ENCODE assay signal across 12 cellular contexts in genomic region chr10:68202965-68203358, GRCh38. TPM values are rescaled to one million over a fixed set of nuclear protein-coding genes. Genes with fewer than 3 reads are reported as not detected.
DNase-seq lines count a peak whose midpoint lies in the region; ATAC-seq and TF ChIP-seq lines count a peak whose summit lies in the region.
"Had no signal": no experiment of that assay in that cellular context is flagged by ENCODE, and none has a peak within 500 bp of the region (broad histone marks: within the 10 kb centered on the region; RNA-seq: fewer than 3 reads in every experiment).

No MANE protein-coding gene starts in this region.

- H3K79me2 ChIP-seq in DND-41 (ENCODE audit: insufficient read depth, low read length), result no peaks in the 10 kb centered on the region

- H3K4me3 ChIP-seq in DND-41 (ENCODE audit: low read depth in 1 of 2, low read length in 2 of 2) (no peak overlapping the region), HL-60 (replicated peaks; ENCODE audit: insufficient read depth, low read length) (no peak overlapping the region), ascending aorta (no peak overlapping the region)
- H3K4me3 ChIP-seq: lung had no signal

- H3K9me3 ChIP-seq in DND-41 (ENCODE audit: insufficient read depth, low read length, severe bottlenecking) (no peaks in the 10 kb centered on the region), ascending aorta (no peaks in the 10 kb centered on the region)

- H3K4me2 ChIP-seq in DND-41 (ENCODE audit: insufficient read depth, low read length), result no peak overlapping the region

- no peak overlapping the region for H3K27ac ChIP-seq in DND-41 (ENCODE audit: low read length)
- H3K27ac ChIP-seq in HL-60 (replicated peaks), result peak overlapping the region; percentile 73
- no peak overlapping the region for H3K27ac ChIP-seq in ascending aorta

- intact Hi-C loops in ascending aorta (cut with DNase I), result no loop called here

- H2AFZ ChIP-seq in DND-41 (ENCODE audit: low read depth, low read length), result no peak overlapping the region

- TF ChIP-seq CTCF in DND-41 (IDR thresholded peaks at IDR 0.05; ENCODE audit: borderline replicate concordance, extremely low read depth, low read length, poor library complexity, severe bottlenecking), result no peak
- TF ChIP-seq CTCF in HL-60 (IDR thresholded peaks at IDR 0.05; ENCODE audit: insufficient read depth, low read length), result no peak
- TF ChIP-seq CTCF in ascending aorta (IDR thresholded peaks at IDR 0.05), result no peak
- no peak for TF ChIP-seq CTCF in omental fat pad (IDR thresholded peaks at IDR 0.05)

- no peaks in the 10 kb centered on the region for H3K4me1 Mint-ChIP-seq in activated T-helper 17 cell treated with anti-CD3 and anti-CD28 coated beads, Interleukin-2, amount 50 U/mL, for 72 hours
- H3K4me1 Mint-ChIP-seq: activated B cell treated with CpG ODN at 0.5 μM for 24 hours had no signal

- no peak overlapping the region for H3K27ac Mint-ChIP-seq in activated T-helper 17 cell treated with anti-CD3 and anti-CD28 coated beads, Interleukin-2, amount 50 U/mL, for 72 hours
- H3K27ac Mint-ChIP-seq: activated B cell treated with CpG ODN at 0.5 μM for 24 hours had no signal

- H3K36me3 Mint-ChIP-seq in activated T-helper 17 cell treated with anti-CD3 and anti-CD28 coated beads, Interleukin-2, amount 50 U/mL, for 72 hours (ENCODE audit: low read depth), result no peaks in the 10 kb centered on the region

- H3K9ac ChIP-seq in DND-41 (ENCODE audit: low read depth, low read length), result no peak overlapping the region

- H3K36me3 ChIP-seq in DND-41 (ENCODE audit: insufficient read depth, low read length), result no peaks in the 10 kb centered on the region
- no peaks in the 10 kb centered on the region for H3K36me3 ChIP-seq in ascending aorta

- no peaks in the 10 kb centered on the region for H3K4me1 ChIP-seq in DND-41 (ENCODE audit: insufficient read depth, low read length)
- no peaks in the 10 kb centered on the region for H3K4me1 ChIP-seq in ascending aorta

- peaks cover 11% of the 10 kb centered on the region for H3K27me3 ChIP-seq in DND-41 (ENCODE audit: insufficient read depth, low read length, poor library complexity)
- H3K27me3 ChIP-seq in HL-60 (ENCODE audit: insufficient read depth, poor library complexity, severe bottlenecking), result no peaks in the 10 kb centered on the region
- no peaks in the 10 kb centered on the region for H3K27me3 ChIP-seq in ascending aorta

- H4K20me1 ChIP-seq in DND-41 (ENCODE audit: insufficient read depth, low read length), result no peaks in the 10 kb centered on the region

- peaks cover 29% of the 10 kb centered on the region for H3K27me3 Mint-ChIP-seq in activated T-helper 17 cell treated with anti-CD3 and anti-CD28 coated beads, Interleukin-2, amount 50 U/mL, for 72 hours

- H3K9me3 Mint-ChIP-seq in activated T-helper 17 cell treated with anti-CD3 and anti-CD28 coated beads, Interleukin-2, amount 50 U/mL, for 72 hours, result no peaks in the 10 kb centered on the region
- H3K9me3 Mint-ChIP-seq: activated B cell treated with CpG ODN at 0.5 μM for 24 hours had no signal

- H3K4me3 Mint-ChIP-seq in activated T-helper 17 cell treated with anti-CD3 and anti-CD28 coated beads, Interleukin-2, amount 50 U/mL, for 72 hours, result no peak overlapping the region
- H3K4me3 Mint-ChIP-seq: activated B cell treated with CpG ODN at 0.5 μM for 24 hours had no signal

- ATAC-seq in DND-41 (ENCODE audit: insufficient read depth, low read depth) (peak; percentile 44; the same call in 1 of the 3 replicates), omental fat pad (ENCODE audit: low FRiP score) (no peak)
- peak; percentile 93 for ATAC-seq in activated T-helper 17 cell treated with anti-CD3 and anti-CD28 coated beads, Interleukin-2, amount 50 U/mL, for 72 hours (replicated peaks)

- DNase-seq in DND-41 (no peak), HL-60 (ENCODE audit: low read depth in 1 of 2, low spot score in 1 of 2) (peak; percentile 52 to 84), kidney tubule cell (ENCODE audit: low spot score) (peak; percentile 73), iPS-NIHi11 (ENCODE audit: low spot score) (no peak), ascending aorta (ENCODE audit: low spot score in 2 of 2) (no peak), omental fat pad (ENCODE audit: low spot score) (no peak)
- DNase-seq in activated effector memory CD4-positive, alpha-beta T cell treated with anti-CD3 and anti-CD28 coated beads, Interleukin-2, amount 50 U/mL, for 16 hours, result no peak
- DNase-seq: activated B cell treated with CpG ODN at 0.5 μM for 24 hours, GDM1, right cardiac atrium had no signal

RNA-seq across cellular contexts. Expression of gene ATOH7, which starts 29.0 kb away (rescaled TPM):
- not detected for total RNA-seq in activated T-helper 17 cell treated with anti-CD3 and anti-CD28 coated beads, Interleukin-2, amount 50 U/mL, for 72 hours
- total RNA-seq in ascending aorta, result not detected
- total RNA-seq in omental fat pad, result not detected
- total RNA-seq: activated B cell treated with CpG ODN at 0.5 μM for 24 hours, lung, right cardiac atrium had no signal

Comparison
In these comparisons a context has a peak if more than half of its experiments do, and no peak if none do; other contexts are left out.
1. DNase-seq: peak in HL-60 (2 of 2) and kidney tubule cell (single experiment); none in DND-41 (single experiment), iPS-NIHi11 (single experiment), ascending aorta (0 of 2), activated effector memory CD4-positive, alpha-beta T cell treated with anti-CD3 and anti-CD28 coated beads, Interleukin-2, amount 50 U/mL, for 16 hours (single experiment) and omental fat pad (single experiment).